Comparison of ENCODE assay signal across 8 cellular contexts in the genomic region with DNA sequence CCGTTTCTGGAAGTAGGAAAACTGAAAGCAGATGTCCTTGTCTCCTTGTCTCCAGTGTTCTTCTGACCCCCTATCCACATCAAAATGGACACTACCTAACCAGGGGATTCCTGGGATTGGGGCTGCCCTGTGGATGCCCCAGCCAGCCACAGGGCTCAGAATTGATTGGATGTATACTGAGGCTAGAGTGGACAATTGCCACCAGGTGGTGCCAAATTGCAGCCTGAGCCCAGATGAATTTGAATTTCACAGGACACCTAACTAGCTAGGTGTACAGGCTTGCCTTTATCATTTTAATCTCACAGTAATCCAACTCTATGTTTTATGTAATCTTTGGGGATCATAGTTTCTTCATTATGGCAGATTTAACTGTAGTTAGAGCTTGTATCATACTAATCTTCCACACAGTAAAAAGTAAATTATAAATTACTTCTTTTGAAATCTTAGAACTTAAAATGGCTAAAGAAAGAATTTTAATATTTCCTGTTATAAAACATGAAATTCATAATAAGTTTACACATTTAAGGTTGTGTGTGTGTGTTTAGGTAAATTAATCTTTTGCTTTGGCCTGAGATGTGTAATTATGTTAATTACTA. TPM values are rescaled to one million over a fixed set of nuclear protein-coding genes. Genes with fewer than 3 reads are reported as not detected.
A peak's percentile ranks its signal among the peaks of the same experiment; 100 is the strongest.
DNase-seq lines count a peak whose midpoint lies in the region; ATAC-seq and TF ChIP-seq lines count a peak whose summit lies in the region.

No MANE protein-coding gene starts in this region.

- WGBS in iPS DF 6.9 (ENCODE audit: insufficient coverage, insufficient read length) = no CpG with 5 or more reads among the region's 1 CpG

- ATAC-seq in GM21390 (IDR thresholded peaks at IDR 0.05; ENCODE audit: unreplicated experiment) (peak; percentile 97), HG03565 (IDR thresholded peaks at IDR 0.05; ENCODE audit: unreplicated experiment) (peak; percentile 96)

- H3K4me1 ChIP-seq in Peyer's patch (no peaks in the 10 kb centered on the region), adipocyte (ENCODE audit: control insufficient read depth, insufficient read depth, low read length) (no peaks in the 10 kb centered on the region), iPS DF 6.9 (ENCODE audit: control insufficient read depth, insufficient read depth, low read length) (no peaks in the 10 kb centered on the region)

- no peak for TF ChIP-seq POLR2A in Peyer's patch (IDR thresholded peaks at IDR 0.05)

- H3K36me3 ChIP-seq in Peyer's patch (peaks cover 0 to 13% (median 0%) of the 10 kb centered on the region in 3 donors), adipocyte (ENCODE audit: control insufficient read depth, insufficient read depth, low read length, severe bottlenecking) (peaks cover 7% of the 10 kb centered on the region), iPS DF 6.9 (ENCODE audit: control insufficient read depth, insufficient read depth, low read length) (no peaks in the 10 kb centered on the region)

- H3K27me3 ChIP-seq in Peyer's patch = no peaks in the 10 kb centered on the region
- no peaks in the 10 kb centered on the region for H3K27me3 ChIP-seq in adipocyte (replicated peaks; ENCODE audit: control insufficient read depth, insufficient read depth, low read length)
- H3K27me3 ChIP-seq in iPS DF 6.9 (ENCODE audit: control insufficient read depth, insufficient read depth, low read length) = no peaks in the 10 kb centered on the region

- H3K4me3 ChIP-seq in Peyer's patch (no peak overlapping the region), adipocyte (ENCODE audit: low read length) (no peak overlapping the region), iPS DF 6.9 (ENCODE audit: low read length) (no peak overlapping the region)

- DNase-seq in GM10266 (ENCODE audit: extremely low spot score) = peak; percentile 50
- peak in 2 of 3 donors; percentile 74 to 84 for DNase-seq in Peyer's patch
- peak; percentile 77 for DNase-seq in adipocyte (ENCODE audit: low read depth)
- DNase-seq in iPS DF 6.9 (ENCODE audit: low read depth, low spot score) = peak; percentile 45
- DNase-seq in stimulated activated CD4-positive, alpha-beta T cell treated with anti-CD3 and anti-CD28 coated beads, Interleukin-4, amount 100 ng/mL, for 4 hours = peak; percentile 22
- no peak for DNase-seq in effector CD4-positive, alpha-beta T cell

- H3K9ac ChIP-seq in adipocyte (ENCODE audit: low read length) = no peak overlapping the region

- H3K9me3 ChIP-seq in Peyer's patch (no peaks in the 10 kb centered on the region), adipocyte (ENCODE audit: control insufficient read depth, low read length) (no peaks in the 10 kb centered on the region), iPS DF 6.9 (ENCODE audit: control insufficient read depth, insufficient read depth, low read length) (no peaks in the 10 kb centered on the region)

- peak; percentile 76 for TF ChIP-seq CTCF in GM10266 (IDR thresholded peaks at IDR 0.05; ENCODE audit: control insufficient read depth, insufficient read depth, low read depth, missing control alignments)
- peak in 4 of 6 experiments; percentile 54 to 84 (median 80) for TF ChIP-seq CTCF in Peyer's patch (IDR thresholded peaks at IDR 0.05)

- H3K27ac ChIP-seq in Peyer's patch = no peak overlapping the region
- H3K27ac ChIP-seq in iPS DF 6.9 (ENCODE audit: low read length) = no peak overlapping the region

RNA-seq across cellular contexts. Expression of gene PIBF1, which starts 58.0 kb away (rescaled TPM):
- total RNA-seq in Peyer's patch = 100 to 1,000 TPM in 1 of 4 donors, 10 to 100 TPM in 3; 21.0 to 159 (median 36.4) TPM

RNA-seq across cellular contexts. Expression of gene DIS3, which starts 58.2 kb away (rescaled TPM):
- total RNA-seq in Peyer's patch = 10 to 100 TPM; 12.9 to 29.7 (median 19.3) TPM
